ENCODE assay signal across 8 cellular contexts in the genomic region with DNA sequence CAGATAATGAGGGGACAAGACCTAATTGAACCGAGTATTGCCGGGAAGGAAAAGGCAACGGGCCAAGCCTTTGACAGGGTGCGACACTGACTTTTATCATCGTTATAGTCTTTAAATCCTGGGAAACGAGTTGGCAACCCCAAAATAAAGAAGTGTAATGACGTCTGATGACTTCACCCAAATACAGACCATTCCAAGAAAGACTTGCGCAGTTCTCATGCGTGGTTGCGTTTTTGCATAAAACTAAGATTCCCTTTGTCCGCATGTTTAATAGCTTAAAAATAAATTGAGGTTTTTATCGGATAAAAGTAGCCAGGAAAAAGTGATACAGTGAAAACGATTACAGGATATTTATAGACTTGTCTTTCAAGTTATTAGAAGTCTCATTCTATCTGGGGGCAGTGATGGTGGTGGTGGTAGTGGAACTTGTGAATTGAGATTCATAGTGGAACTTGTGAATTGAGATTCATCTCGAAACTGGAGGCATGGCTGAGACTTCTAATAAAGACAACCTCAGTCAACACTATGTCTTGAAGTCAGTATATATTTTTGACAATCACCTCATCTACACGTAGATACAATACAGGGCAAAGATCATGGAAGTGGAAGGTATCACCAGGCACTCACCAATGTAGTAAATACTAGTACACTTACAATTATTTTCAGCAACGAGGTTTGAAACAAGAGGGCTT. TPM values are rescaled to one million over a fixed set of nuclear protein-coding genes. Genes with fewer than 3 reads are reported as not detected.
A peak's percentile ranks its signal among the peaks of the same experiment; 100 is the strongest.
DNase-seq lines count a peak whose midpoint lies in the region; ATAC-seq, FAIRE-seq and TF ChIP-seq lines count a peak whose summit lies in the region.

No MANE protein-coding gene starts in this region.

- no peaks in the 10 kb centered on the region for H3K27me3 Mint-ChIP-seq in IgD-negative memory B cell

- intact Hi-C loops in left lung (cut with DNase I): no loop called here

- TF ChIP-seq CTCF in AG10803 (conservative IDR thresholded peaks at IDR 0.05; ENCODE audit: low read length) (no peak), left lung (IDR thresholded peaks at IDR 0.05) (no peak)

- peak; percentile 96 for FAIRE-seq in GM19239 (lab: Jason Lieb, UNC)

- peak overlapping the region; percentile 68 to 99 (median 96) for H3K4me3 Mint-ChIP-seq in IgD-negative memory B cell

- H3K27me3 ChIP-seq in left lung: no peaks in the 10 kb centered on the region

- H3K36me3 ChIP-seq in left lung: no peaks in the 10 kb centered on the region

- H3K36me3 Mint-ChIP-seq in IgD-negative memory B cell: no peaks in the 10 kb centered on the region

- peak overlapping the region; percentile 62 to 93 (median 75) for H3K27ac Mint-ChIP-seq in IgD-negative memory B cell

- H3K4me1 ChIP-seq in left lung: peaks cover 17 to 26% of the 10 kb centered on the region in 2 donors

- ATAC-seq in left lung (no peak), HG02840 (IDR thresholded peaks at IDR 0.05; ENCODE audit: low FRiP score, unreplicated experiment) (no peak)

- peak overlapping the region; percentile 98 for H3K27ac ChIP-seq in left lung

- peaks cover 0 to 2% (median 2%) of the 10 kb centered on the region in 3 donors for H3K9me3 Mint-ChIP-seq in IgD-negative memory B cell

- H3K4me1 Mint-ChIP-seq in IgD-negative memory B cell: peaks cover 12 to 24% (median 22%) of the 10 kb centered on the region in 3 donors

- peak overlapping the region; percentile 90 for H3K4me3 ChIP-seq in AG10803 (ENCODE audit: low read length)
- peak overlapping the region; percentile 69 to 77 for H3K4me3 ChIP-seq in left lung

- peak; percentile 30 for DNase-seq in AG10803 (ENCODE audit: low read depth)
- DNase-seq in GM19239 (ENCODE audit: insufficient read length, low spot score): peak; percentile 21
- peak; percentile 49 for DNase-seq in amniotic epithelial cell (ENCODE audit: low read depth)
- DNase-seq in left lung: no peak
- DNase-seq in stimulated activated naive CD4-positive, alpha-beta T cell treated with Interleukin-2 at 50 U/mL for 16 hours (lab: John Stamatoyannopoulos, UW): peak; percentile 42
- DNase-seq in globus pallidus (ENCODE audit: low spot score): no peak

- no peaks in the 10 kb centered on the region for H3K9me3 ChIP-seq in left lung

RNA-seq across cellular contexts. Expression of gene NAMPT, which starts 1.2 kb away (rescaled TPM):
- 19.4 TPM for polyA plus RNA-seq in IgD-negative memory B cell
- 100 to 1,000 TPM in 1 of 2 donors, 10 to 100 TPM in 1; 98.1 to 425 TPM for total RNA-seq in left lung

Comparison
In these comparisons a context has a peak if more than half of its experiments do, and no peak if none do; other contexts are left out.
1. DNase-seq: peak in AG10803 (single experiment), GM19239 (single experiment), amniotic epithelial cell (single experiment) and stimulated activated naive CD4-positive, alpha-beta T cell treated with Interleukin-2 at 50 U/mL for 16 hours (single experiment); none in left lung (0 of 2) and globus pallidus (single experiment).